Comparison of ENCODE assay signal across 9 cellular contexts in genomic region chr16:75462804-75463203, GRCh38. TPM values are rescaled to one million over a fixed set of nuclear protein-coding genes. Genes with fewer than 3 reads are reported as not detected.
A peak's percentile ranks its signal among the peaks of the same experiment; 100 is the strongest.
DNase-seq lines count a peak whose midpoint lies in the region; ATAC-seq and TF ChIP-seq lines count a peak whose summit lies in the region.
"Had no signal": no experiment of that assay in that cellular context is flagged by ENCODE, and none has a peak within 500 bp of the region (broad histone marks: within the 10 kb centered on the region; RNA-seq: fewer than 3 reads in every experiment).

No MANE protein-coding gene starts in this region.

- in situ Hi-C loops in GM13976 (cut with MboI; ENCODE audit: low sequenced_read_pairs, unreplicated experiment) = loop anchor here (25.0 kb wide), 1 partner anchor 1724 kb away; the partner anchor contains the start of genes MON1B and SYCE1L

- H3K4me1 Mint-ChIP-seq in activated naive CD8-positive, alpha-beta T cell treated with anti-CD3 and anti-CD28 coated beads, Interleukin-2, amount 50 U/mL, for 24 hours = peaks cover 64% of the 10 kb centered on the region
- peaks cover 39 to 43% of the 10 kb centered on the region in 2 donors for H3K4me1 Mint-ChIP-seq in natural killer cell treated with Interleukin-12 subunit alpha and Interleukin-12 subunit beta and Interleukin-15 and Interleukin-18, amount 100 ng/mL, for 72 hours (ENCODE audit: low read depth in 2 of 2)

- H3K4me3 Mint-ChIP-seq in activated naive CD8-positive, alpha-beta T cell treated with anti-CD3 and anti-CD28 coated beads, Interleukin-2, amount 50 U/mL, for 24 hours = peak overlapping the region; percentile 89
- peak overlapping the region; percentile 84 for H3K4me3 Mint-ChIP-seq in natural killer cell treated with Interleukin-12 subunit alpha and Interleukin-12 subunit beta and Interleukin-15 and Interleukin-18, amount 100 ng/mL, for 72 hours

- ATAC-seq in HG03103 (IDR thresholded peaks at IDR 0.05; ENCODE audit: low read depth, unreplicated experiment) = peak; percentile 22
- peak; percentile 25 for ATAC-seq in activated naive CD8-positive, alpha-beta T cell treated with anti-CD3 and anti-CD28 coated beads, Interleukin-2, amount 50 U/mL, for 24 hours
- peak; percentile 45 to 48 for ATAC-seq in natural killer cell treated with Interleukin-12 subunit alpha and Interleukin-12 subunit beta and Interleukin-15 and Interleukin-18, amount 100 ng/mL, for 72 hours
- ATAC-seq in GM19023 (IDR thresholded peaks at IDR 0.05; ENCODE audit: unreplicated experiment) = no peak
- ATAC-seq: foreskin keratinocyte had no signal

- peak; percentile 62 for DNase-seq in GM13976 (ENCODE audit: low spot score)
- DNase-seq in activated naive CD8-positive, alpha-beta T cell treated with anti-CD3 and anti-CD28 coated beads, Interleukin-2, amount 50 U/mL, for 24 hours = no peak
- DNase-seq in natural killer cell treated with Interleukin-12 subunit alpha and Interleukin-12 subunit beta and Interleukin-15 and Interleukin-18, amount 100 ng/mL, for 72 hours (ENCODE audit: low spot score) = no peak
- DNase-seq in HPDE6-E6E7 (ENCODE audit: extremely low spot score) = no peak
- no peak for DNase-seq in NCI-H69 (lab: John Stamatoyannopoulos, UW)
- DNase-seq in medulla oblongata (ENCODE audit: extremely low spot score) = no peak

- TF ChIP-seq CTCF in GM13976 (IDR thresholded peaks at IDR 0.05; ENCODE audit: borderline replicate concordance, control extremely low read depth, extremely low read depth, insufficient read depth, missing control alignments) = no peak

- H3K27me3 Mint-ChIP-seq in activated naive CD8-positive, alpha-beta T cell treated with anti-CD3 and anti-CD28 coated beads, Interleukin-2, amount 50 U/mL, for 24 hours = no peaks in the 10 kb centered on the region
- H3K27me3 Mint-ChIP-seq in natural killer cell treated with Interleukin-12 subunit alpha and Interleukin-12 subunit beta and Interleukin-15 and Interleukin-18, amount 100 ng/mL, for 72 hours = no peaks in the 10 kb centered on the region

- no peaks in the 10 kb centered on the region for H3K9me3 Mint-ChIP-seq in activated naive CD8-positive, alpha-beta T cell treated with anti-CD3 and anti-CD28 coated beads, Interleukin-2, amount 50 U/mL, for 24 hours
- H3K9me3 Mint-ChIP-seq in natural killer cell treated with Interleukin-12 subunit alpha and Interleukin-12 subunit beta and Interleukin-15 and Interleukin-18, amount 100 ng/mL, for 72 hours = no peaks in the 10 kb centered on the region

- peaks cover 17% of the 10 kb centered on the region for H3K36me3 Mint-ChIP-seq in activated naive CD8-positive, alpha-beta T cell treated with anti-CD3 and anti-CD28 coated beads, Interleukin-2, amount 50 U/mL, for 24 hours (ENCODE audit: low read depth)
- no peaks in the 10 kb centered on the region for H3K36me3 Mint-ChIP-seq in natural killer cell treated with Interleukin-12 subunit alpha and Interleukin-12 subunit beta and Interleukin-15 and Interleukin-18, amount 100 ng/mL, for 72 hours

- peak overlapping the region; percentile 89 for H3K27ac Mint-ChIP-seq in activated naive CD8-positive, alpha-beta T cell treated with anti-CD3 and anti-CD28 coated beads, Interleukin-2, amount 50 U/mL, for 24 hours
- peak overlapping the region; percentile 74 to 94 for H3K27ac Mint-ChIP-seq in natural killer cell treated with Interleukin-12 subunit alpha and Interleukin-12 subunit beta and Interleukin-15 and Interleukin-18, amount 100 ng/mL, for 72 hours

RNA-seq across cellular contexts. Expression of gene TMEM170A, which starts 1.7 kb away (rescaled TPM):
- total RNA-seq in natural killer cell treated with Interleukin-12 subunit alpha and Interleukin-12 subunit beta and Interleukin-15 and Interleukin-18, amount 100 ng/mL, for 72 hours = 10 to 100 TPM; 38.3 to 48.4 TPM

RNA-seq across cellular contexts. Expression of gene CFDP1, which starts 29.5 kb away (rescaled TPM):
- 10 to 100 TPM; 29.1 to 49.5 TPM for total RNA-seq in natural killer cell treated with Interleukin-12 subunit alpha and Interleukin-12 subunit beta and Interleukin-15 and Interleukin-18, amount 100 ng/mL, for 72 hours

RNA-seq across cellular contexts. Expression of gene CHST6, which starts 32.4 kb away (rescaled TPM):
- under 1 TPM in 1 of 2 donors, not detected in 1; 0.08 TPM for total RNA-seq in natural killer cell treated with Interleukin-12 subunit alpha and Interleukin-12 subunit beta and Interleukin-15 and Interleukin-18, amount 100 ng/mL, for 72 hours
